ENCODE assay signal across 19 cellular contexts in the genomic region with DNA sequence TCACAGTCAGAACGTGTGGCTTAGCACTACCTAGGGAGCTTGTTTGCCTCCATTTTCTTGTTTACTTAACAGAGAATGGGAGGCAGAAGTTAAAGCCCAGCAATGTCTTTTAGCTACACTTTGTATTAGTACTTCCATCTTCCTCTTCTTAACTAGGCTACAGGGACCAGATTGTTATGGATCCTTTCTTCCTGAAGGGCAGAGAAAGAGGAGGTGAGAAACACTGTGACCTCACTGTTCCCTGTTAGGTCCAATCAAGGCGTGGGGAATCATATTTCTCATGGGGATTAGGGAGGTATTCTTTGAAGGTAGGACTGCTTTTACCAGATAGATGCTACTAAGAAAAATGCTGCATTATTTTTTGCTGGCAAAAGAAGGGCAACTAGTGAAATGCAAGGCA.
DNase-seq lines count a peak whose midpoint lies in the region; ATAC-seq and TF ChIP-seq lines count a peak whose summit lies in the region.
"Had no signal": no experiment of that assay in that cellular context is flagged by ENCODE, and none has a peak within 500 bp of the region (broad histone marks: within the 10 kb centered on the region; RNA-seq: fewer than 3 reads in every experiment).

No MANE protein-coding gene starts in this region.

- DNase-seq in H9: no peak
- DNase-seq in NCI-H69 (lab: John Stamatoyannopoulos, UW): peak; percentile 72
- peak; percentile 10 for DNase-seq in iPS-NIHi11 (ENCODE audit: low spot score)
- no peak for DNase-seq in HuH-7.5 (ENCODE audit: low spot score)
- no peak for DNase-seq in caudate nucleus (lab: John Stamatoyannopoulos, UW)
- DNase-seq: ACHN, DND-41, NCI-H1105 treated with DMSO at 0.1 percent for 48 hours, NCI-H1694 treated with DMSO at 0.1 percent for 48 hours, NCI-H2171, NCI-H446, NCI-H526 treated with DMSO at 0.1 percent for 48 hours, Right ventricle myocardium superior had no signal

- H2BK5ac ChIP-seq in H9 (ENCODE audit: insufficient read length, low read length): no peak overlapping the region

- H3K36me3 ChIP-seq in muscle layer of duodenum (ENCODE audit: control insufficient read depth in 1 of 2, insufficient read depth in 2 of 2, low read length in 2 of 2): no peaks in the 10 kb centered on the region
- H3K36me3 ChIP-seq: HAP-1 had no signal

- no peak overlapping the region for H2AK5ac ChIP-seq in H9 (ENCODE audit: insufficient read length, low read length)

- no peak overlapping the region for H2AFZ ChIP-seq in H9 (ENCODE audit: low read length)

- H3K18ac ChIP-seq in H9 (ENCODE audit: insufficient read length, low read depth, low read length): no peak overlapping the region

- H4K8ac ChIP-seq in H9 (replicated peaks; ENCODE audit: insufficient read length, low read depth, low read length): no peak overlapping the region

- H2BK20ac ChIP-seq in H9 (ENCODE audit: low read depth, low read length, poor library complexity, severe bottlenecking): no peak overlapping the region

- H4K20me1 ChIP-seq in H9 (ENCODE audit: control insufficient read depth, insufficient read depth, insufficient read length): no peaks in the 10 kb centered on the region

- H4K91ac ChIP-seq in H9 (ENCODE audit: insufficient read length, low read depth, low read length): no peak overlapping the region

- no peak overlapping the region for H3K4me3 Mint-ChIP-seq in H9

- H3K9me3 ChIP-seq in H9 (ENCODE audit: control insufficient read depth, low read depth, low read length): no peaks in the 10 kb centered on the region
- H3K9me3 ChIP-seq in muscle layer of duodenum (ENCODE audit: control insufficient read depth in 1 of 2, low read length in 2 of 2): no peaks in the 10 kb centered on the region
- H3K9me3 ChIP-seq: HAP-1 had no signal

- H3K4me2 ChIP-seq in H9 (ENCODE audit: insufficient read depth, insufficient read length, low read length): no peak overlapping the region

- H2BK12ac ChIP-seq in H9 (ENCODE audit: insufficient read length, low read depth, low read length): no peak overlapping the region

- H3K27me3 Mint-ChIP-seq in H9 (ENCODE audit: low read depth): no peaks in the 10 kb centered on the region

- no peak overlapping the region for H3K9ac ChIP-seq in H9 (ENCODE audit: extremely low read depth, insufficient read length, low read length)

- H3T11ph ChIP-seq in H9 (ENCODE audit: low read length): no peak overlapping the region

- H3K27me3 ChIP-seq in H9 (ENCODE audit: insufficient read depth, low read length) (no peaks in the 10 kb centered on the region), muscle layer of duodenum (ENCODE audit: low read depth, low read length) (no peaks in the 10 kb centered on the region)

- H3K4me1 ChIP-seq in H9 (ENCODE audit: insufficient read depth, low read length) (no peaks in the 10 kb centered on the region), muscle layer of duodenum (ENCODE audit: control insufficient read depth in 1 of 2, insufficient read depth in 2 of 2, low read length in 2 of 2) (no peaks in the 10 kb centered on the region)
- H3K4me1 ChIP-seq: HAP-1 had no signal

- no peak overlapping the region for H3K14ac ChIP-seq in H9 (ENCODE audit: insufficient read depth, low read length)

- no peaks in the 10 kb centered on the region for H3K36me3 Mint-ChIP-seq in H9 (ENCODE audit: insufficient read depth in 1 of 3, low read depth in 3 of 3)

- H3K79me2 ChIP-seq in H9 (ENCODE audit: insufficient read depth, low read length): no peaks in the 10 kb centered on the region

- no peaks in the 10 kb centered on the region for H3K23me2 ChIP-seq in H9 (ENCODE audit: insufficient read length, low read depth, low read length, poor library complexity, severe bottlenecking)

- H3K9me3 Mint-ChIP-seq in H9: no peaks in the 10 kb centered on the region

- no peak overlapping the region for H3K56ac ChIP-seq in H9 (ENCODE audit: insufficient read length, low read depth, low read length)

- no peak overlapping the region for H2BK120ac ChIP-seq in H9 (ENCODE audit: low read depth, low read length, poor library complexity, severe bottlenecking)

- ATAC-seq in HG02623 (IDR thresholded peaks at IDR 0.05; ENCODE audit: unreplicated experiment): no peak
- ATAC-seq: K562 had no signal

- peak overlapping the region in 2 of 3 experiments; percentile 11 to 32; a peak in 2 of 7 replicates for H3K27ac Mint-ChIP-seq in H9

- H3K27ac ChIP-seq in H9 (ENCODE audit: insufficient read length, low read depth, low read length) (no peak overlapping the region), muscle layer of duodenum (ENCODE audit: low read length) (peak overlapping the region; percentile 11), caudate nucleus (ENCODE audit: low read depth, low read length) (no peak overlapping the region)
- H3K27ac ChIP-seq: C4-2B, SK-N-MC had no signal

- H3K4ac ChIP-seq in H9 (ENCODE audit: low read depth, low read length): no peak overlapping the region

- TF ChIP-seq CTCF in H9 (conservative IDR thresholded peaks at IDR 0.05): no peak

- WGBS in H9 (ENCODE audit: extremely low coverage, insufficient read length, low lambda C conversion rate): no CpG with 5 or more reads among the region's 2 CpGs

- no peak overlapping the region for H3K4me3 ChIP-seq in muscle layer of duodenum (ENCODE audit: low read depth in 1 of 2, low read length in 2 of 2)
- H3K4me3 ChIP-seq: HAP-1, K562, SK-N-MC had no signal

- H3K23ac ChIP-seq in H9 (ENCODE audit: insufficient read length, low read depth, low read length): no peak overlapping the region

- no peaks in the 10 kb centered on the region for H3K79me1 ChIP-seq in H9 (ENCODE audit: insufficient read depth, low read depth, low read length, poor library complexity, severe bottlenecking)

- H2BK15ac ChIP-seq in H9 (ENCODE audit: low read depth, low read length): no peak overlapping the region

- H3K4me1 Mint-ChIP-seq in H9: peaks cover 14 to 16% of the 10 kb centered on the region in 2 experiments

- no peak overlapping the region for H4K5ac ChIP-seq in H9 (ENCODE audit: insufficient read length, low read depth, low read length)

Comparison
In these comparisons a context has a peak if more than half of its experiments do, and no peak if none do; other contexts are left out.
1. DNase-seq: peak in NCI-H69 (single experiment) and iPS-NIHi11 (single experiment); none in H9 (single experiment), HuH-7.5 (single experiment) and caudate nucleus (0 of 61).